In genomic region chr19:33997690-33998089, GRCh38 we compare ENCODE assay signal across 1 cellular context.
TF ChIP-seq lines count a peak whose summit lies in the region.

No MANE protein-coding gene starts in this region.

TF ChIP-seq in HCT116, 20 proteins besides CTCF, POLR2A, EP300 and RAD21 (continued from another document):
- TF ChIP-seq REST (IDR thresholded peaks at IDR 0.05; ENCODE audit: low read depth) (no peak), SIN3A (IDR thresholded peaks at IDR 0.05; ENCODE audit: low read depth) (no peak), ATF3 (IDR thresholded peaks at IDR 0.05) (no peak), CEBPB (IDR thresholded peaks at IDR 0.05; ENCODE audit: low read depth) (no peak)
